ENCODE assay signal across 8 cellular contexts in the genomic region with DNA sequence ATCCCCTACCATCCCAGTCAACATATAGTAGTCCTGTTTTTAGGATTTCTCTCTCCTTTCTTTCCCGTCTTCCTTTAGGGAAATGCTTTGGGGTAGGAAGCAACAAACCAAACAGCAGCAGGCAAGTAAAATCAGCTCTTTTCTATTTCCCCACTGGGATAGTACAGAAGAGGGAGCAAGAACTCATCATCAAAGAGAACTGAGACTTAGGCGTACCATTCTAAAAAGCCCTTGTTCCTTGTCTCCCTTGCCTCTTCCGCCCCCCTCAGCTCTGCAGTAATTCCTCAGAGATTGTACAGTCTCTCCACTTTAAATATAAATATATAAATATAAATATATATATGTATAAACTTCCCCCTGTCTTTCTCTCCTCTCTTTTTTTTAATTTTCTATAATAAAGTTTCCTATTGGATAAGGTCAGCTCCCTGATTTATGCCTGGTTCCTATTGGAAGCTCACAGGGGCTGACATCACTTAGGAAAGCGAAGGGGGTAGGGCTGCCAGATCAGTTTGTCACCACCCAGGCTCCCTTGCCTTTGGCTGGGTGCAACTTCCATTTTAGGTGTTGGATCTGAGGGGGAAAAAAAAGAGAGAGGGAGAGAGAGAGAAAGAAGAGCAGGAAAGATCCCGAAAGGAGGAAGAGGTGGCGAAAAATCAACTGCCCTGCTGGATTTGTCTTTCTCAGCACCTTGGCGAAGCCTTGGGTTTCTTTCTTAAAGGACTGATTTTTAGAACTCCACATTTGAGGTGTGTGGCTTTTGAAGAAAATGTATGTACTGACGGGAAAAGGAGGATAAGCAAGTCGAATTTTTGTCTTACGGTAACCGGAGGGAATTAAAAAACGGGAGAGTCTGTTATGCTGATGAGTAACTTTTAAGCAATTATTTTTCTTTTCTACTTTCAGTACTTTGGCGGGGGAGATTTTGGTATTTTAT. TPM values are rescaled to one million over a fixed set of nuclear protein-coding genes. Genes with fewer than 3 reads are reported as not detected.
A peak's percentile ranks its signal among the peaks of the same experiment; 100 is the strongest.
DNase-seq lines count a peak whose midpoint lies in the region; ATAC-seq, FAIRE-seq and TF ChIP-seq lines count a peak whose summit lies in the region.

TSS of gene CTNND1 (plus strand) at position 502 of the 934 bp plus-strand sequence. CDS start 29,677 bp downstream, outside the sequence.

- H3K4me3 Mint-ChIP-seq in activated naive CD8-positive, alpha-beta T cell: peak within 1 kb of the TSS; percentile 78

- TF ChIP-seq EP300 in neural cell (conservative IDR thresholded peaks at IDR 0.05; ENCODE audit: poor library complexity, severe bottlenecking): peak; percentile 64

- peak; percentile 37; the same call in 1 of the 2 replicates for TF ChIP-seq POLR2A in GM12892 (IDR thresholded peaks at IDR 0.05; ENCODE audit: low read depth, low read length)

- no peaks in the 10 kb centered on the region for H3K27me3 Mint-ChIP-seq in activated naive CD8-positive, alpha-beta T cell

- H3K36me3 Mint-ChIP-seq in activated naive CD8-positive, alpha-beta T cell: peaks cover 2% of the 10 kb centered on the region

- peaks cover 7% of the 10 kb centered on the region for H4K20me1 ChIP-seq in neural cell (ENCODE audit: insufficient read depth)

- peaks cover 6% of the 10 kb centered on the region for H3F3A ChIP-seq in neural cell (ENCODE audit: insufficient read depth, low read length, poor library complexity, severe bottlenecking)

- no peak for TF ChIP-seq CTCF in neural cell (IDR thresholded peaks at IDR 0.05; ENCODE audit: poor library complexity, severe bottlenecking)

- H3K9me2 ChIP-seq in neural cell (ENCODE audit: insufficient read depth, low read length): no peaks in the 10 kb centered on the region

- no peaks in the 10 kb centered on the region for H3K27me3 ChIP-seq in neural cell (ENCODE audit: insufficient read depth, low read depth, low read length)

- peak within 1 kb of the TSS; percentile 92 for H3K4me2 ChIP-seq in neural cell (ENCODE audit: low read length)

- peaks cover 50% of the 10 kb centered on the region for H3K79me2 ChIP-seq in neural cell (replicated peaks; ENCODE audit: insufficient read depth, low read length)

- peak; percentile 89 for DNase-seq in 8988T
- peak; percentile 59 for DNase-seq in GM12892 (ENCODE audit: insufficient read length)
- peak; percentile 69 for DNase-seq in NCI-H2081 treated with DMSO at 0.1 percent for 48 hours (lab: John Stamatoyannopoulos, UW)
- DNase-seq in globus pallidus (ENCODE audit: low spot score): peak; percentile 93
- DNase-seq in activated CD4-positive, CD25-positive, alpha-beta regulatory T cell treated with anti-CD3 and anti-CD28 coated beads, Interleukin-2, amount 50 U/mL, for 72 hours: no peak

- peak within 1 kb of the TSS; percentile 68 for H3K4me3 ChIP-seq in neural cell (ENCODE audit: low read length)

- FAIRE-seq in GM12892 (lab: Jason Lieb, UNC): peak; percentile 61

- no peaks in the 10 kb centered on the region for H3K36me3 ChIP-seq in neural cell (ENCODE audit: insufficient read depth, low read length)

- H3K4me1 Mint-ChIP-seq in activated naive CD8-positive, alpha-beta T cell (ENCODE audit: low read depth): peaks cover 30% of the 10 kb centered on the region

- no peaks in the 10 kb centered on the region for H3K9me3 Mint-ChIP-seq in activated naive CD8-positive, alpha-beta T cell (ENCODE audit: low read depth)

- peak within 1 kb of the TSS; percentile 34 for H2AFZ ChIP-seq in neural cell (ENCODE audit: low read depth, low read length)

- H3K27ac ChIP-seq in neural cell (ENCODE audit: low read length): peak within 1 kb of the TSS; percentile 93

- peak; percentile 93 for ATAC-seq in HG02759 (IDR thresholded peaks at IDR 0.05; ENCODE audit: unreplicated experiment)

- no peaks in the 10 kb centered on the region for H3K9me3 ChIP-seq in neural cell (ENCODE audit: low read length)

- H3K27ac Mint-ChIP-seq in activated naive CD8-positive, alpha-beta T cell: peak within 1 kb of the TSS; percentile 54

- no peak for TF ChIP-seq RAD21 in neural cell (conservative IDR thresholded peaks at IDR 0.05)

- peak within 1 kb of the TSS; percentile 87 for H3K9ac ChIP-seq in neural cell (ENCODE audit: low read length)

TF ChIP-seq in neural cell, 6 proteins besides CTCF, POLR2A, EP300 and RAD21:
- TF ChIP-seq REST (IDR thresholded peaks at IDR 0.05; ENCODE audit: borderline replicate concordance) (peak; percentile 93), TAF1 (IDR thresholded peaks at IDR 0.05; ENCODE audit: low read depth) (peak; percentile 91), POLR2AphosphoS5 (IDR thresholded peaks at IDR 0.05) (peak; percentile 94), EZH2 (IDR thresholded peaks at IDR 0.05; ENCODE audit: borderline replicate concordance, insufficient read depth, low read length, poor library complexity, severe bottlenecking) (no peak), MXI1 (conservative IDR thresholded peaks at IDR 0.05; ENCODE audit: poor library complexity, severe bottlenecking) (peak; percentile 18), SMC3 (conservative IDR thresholded peaks at IDR 0.05; ENCODE audit: poor library complexity) (no peak)

RNA-seq across cellular contexts. Expression of gene CTNND1, which starts in this region (rescaled TPM):
- 17.7 TPM for polyA plus RNA-seq in GM12892 (2012; ENCODE audit: missing spikeins)
- polyA plus RNA-seq in neural cell: 70.3 and 90.3 TPM in 2 replicates
- 174 and 182 TPM in 2 replicates for polyA minus RNA-seq in neural cell
